3 cellular contexts compared by ENCODE assay signal in the genomic region with DNA sequence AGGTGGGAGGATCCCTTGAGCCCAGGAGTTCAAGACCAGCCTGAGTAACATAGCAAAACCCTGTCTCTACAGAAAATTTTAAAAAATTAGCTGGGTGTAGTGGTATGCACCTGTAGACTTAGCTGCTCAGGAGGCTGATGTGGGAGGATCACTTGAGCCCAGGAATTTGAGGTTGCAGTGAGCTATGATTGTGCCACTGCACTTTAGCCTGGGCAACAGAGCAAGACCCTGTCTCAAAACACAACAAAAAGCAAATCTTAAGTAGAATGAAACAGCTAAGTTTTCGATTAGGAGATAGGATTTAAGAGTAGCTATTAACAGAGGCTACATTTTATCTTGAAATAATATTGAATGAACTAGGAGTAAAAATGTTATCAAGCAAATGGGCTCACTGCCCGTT.
TF ChIP-seq lines count a peak whose summit lies in the region.

No MANE protein-coding gene starts in this region.

TF ChIP-seq in HEK293, 187 proteins besides CTCF, POLR2A, EP300 and RAD21:
- peak; percentile 83 for TF ChIP-seq ZNF121 (tag by site-specific recombination; IDR thresholded peaks at IDR 0.05)

TF ChIP-seq in WTC11, 78 proteins besides CTCF, POLR2A, EP300 and RAD21:
- TF ChIP-seq ZNF121 (CRISPR knock-in tag; IDR thresholded peaks at IDR 0.05), result peak; percentile 83

TF ChIP-seq in HepG2, 621 proteins besides CTCF, POLR2A, EP300 and RAD21:
- peak; percentile 74 for TF ChIP-seq ZNF121 (CRISPR knock-in tag; IDR thresholded peaks at IDR 0.05)
